In the genomic region with DNA sequence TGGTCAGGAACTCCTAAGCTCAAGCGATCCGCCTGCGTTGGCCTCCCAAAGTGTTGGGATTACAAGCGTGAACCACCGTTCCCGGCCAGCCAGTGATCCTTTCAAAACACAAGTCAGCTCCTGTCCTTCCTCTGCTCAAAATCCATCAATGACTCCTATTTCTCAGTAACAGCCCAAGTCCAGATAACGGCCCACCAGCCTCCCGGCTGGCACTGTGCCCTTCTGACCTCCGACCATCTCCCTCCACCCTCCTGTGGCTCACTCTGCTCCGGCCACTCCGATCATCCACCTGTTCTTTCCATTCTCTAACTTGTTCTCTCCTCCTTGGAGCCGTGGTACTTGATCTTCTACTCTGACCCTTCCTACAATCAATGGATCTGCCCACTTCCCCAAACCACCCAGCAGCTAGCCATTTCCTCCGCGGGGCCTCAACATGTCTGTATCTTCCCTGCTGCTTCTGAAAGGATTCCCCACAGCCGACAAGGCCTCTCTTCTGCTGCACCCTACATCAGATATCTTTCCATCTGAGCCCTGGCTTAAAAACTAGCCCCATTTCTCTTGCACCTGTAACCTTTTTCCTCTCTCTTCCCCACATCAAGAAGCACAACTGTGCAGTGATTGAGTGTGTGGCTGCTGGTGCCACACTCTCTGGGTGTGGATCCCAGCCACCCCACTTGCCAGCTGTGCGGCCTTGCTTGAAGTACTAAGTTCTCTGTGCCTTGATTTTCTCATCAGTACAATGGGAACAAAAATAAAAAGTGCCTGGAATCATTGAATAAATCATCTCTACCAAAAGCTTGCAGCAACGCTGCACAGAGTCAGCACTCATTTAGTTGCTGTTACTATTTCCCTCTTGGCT, we compare ENCODE assay signal across 11 cellular contexts. TPM values are rescaled to one million over a fixed set of nuclear protein-coding genes. Genes with fewer than 3 reads are reported as not detected.
DNase-seq lines count a peak whose midpoint lies in the region; ATAC-seq and TF ChIP-seq lines count a peak whose summit lies in the region.
"Had no signal": no experiment of that assay in that cellular context is flagged by ENCODE, and none has a peak within 500 bp of the region (broad histone marks: within the 10 kb centered on the region; RNA-seq: fewer than 3 reads in every experiment).

No MANE protein-coding gene starts in this region.

- H2BK5ac ChIP-seq in mesendoderm (ENCODE audit: low read length): no peak overlapping the region

- no peak overlapping the region for H3K4ac ChIP-seq in mesendoderm (ENCODE audit: low read depth, low read length)

- no peaks in the 10 kb centered on the region for H3K9me3 Mint-ChIP-seq in activated B cell treated with CpG ODN at 0.5 μM for 24 hours
- H3K9me3 Mint-ChIP-seq: stimulated activated memory B cell treated with anti-CD40 and anti-IgM and Interleukin-4, amounts not matched to agents 10 μg/mL and 1 μg/mL and 100 μg/mL, for 72 hours had no signal

- 88 to 90% (median 89%) methylated on average over 17 of the region's 17 CpGs for WGBS in heart left ventricle, 4 donors
- no CpG with 5 or more reads among the region's 17 CpGs for whole genome bisulfite sequencing in mesendoderm (ENCODE audit: extremely low coverage, insufficient coverage, low lambda C conversion rate)

- TF ChIP-seq POLR2A in heart left ventricle (IDR thresholded peaks at IDR 0.05) (no peak), uterus (IDR thresholded peaks at IDR 0.05) (no peak)

- peak overlapping the region; percentile 37 for H2AK5ac ChIP-seq in mesendoderm (ENCODE audit: low read length)

- H2BK120ac ChIP-seq in mesendoderm (ENCODE audit: low read depth, low read length): no peak overlapping the region

- H3K36me3 Mint-ChIP-seq in activated B cell treated with CpG ODN at 0.5 μM for 24 hours (ENCODE audit: low read depth): no peaks in the 10 kb centered on the region
- H3K36me3 Mint-ChIP-seq: stimulated activated memory B cell treated with anti-CD40 and anti-IgM and Interleukin-4, amounts not matched to agents 10 μg/mL and 1 μg/mL and 100 μg/mL, for 72 hours had no signal

- no peak overlapping the region for H3K4me3 Mint-ChIP-seq in activated B cell treated with CpG ODN at 0.5 μM for 24 hours
- H3K4me3 Mint-ChIP-seq: stimulated activated memory B cell treated with anti-CD40 and anti-IgM and Interleukin-4, amounts not matched to agents 10 μg/mL and 1 μg/mL and 100 μg/mL, for 72 hours had no signal

- H3K56ac ChIP-seq in mesendoderm (ENCODE audit: low read length): peak overlapping the region; percentile 54

- peak overlapping the region; percentile 20 for H3K27ac Mint-ChIP-seq in activated B cell treated with CpG ODN at 0.5 μM for 24 hours
- H3K27ac Mint-ChIP-seq: stimulated activated memory B cell treated with anti-CD40 and anti-IgM and Interleukin-4, amounts not matched to agents 10 μg/mL and 1 μg/mL and 100 μg/mL, for 72 hours had no signal

- ATAC-seq in heart left ventricle (no peak), Right ventricle myocardium inferior (no peak), activated B cell treated with CpG ODN at 0.5 μM for 24 hours (ENCODE audit: low read depth) (no peak)
- ATAC-seq: stimulated activated memory B cell treated with anti-CD40 and anti-IgM and Interleukin-4, amounts not matched to agents 10 μg/mL and 1 μg/mL and 100 μg/mL, for 72 hours had no signal

- TF ChIP-seq CTCF in heart left ventricle (IDR thresholded peaks at IDR 0.05) (no peak), activated B cell treated with CpG ODN at 0.5 μM for 24 hours (IDR thresholded peaks at IDR 0.05) (no peak), uterus (IDR thresholded peaks at IDR 0.05) (no peak), WERI-Rb-1 (IDR thresholded peaks at IDR 0.05; ENCODE audit: low read depth, low read length) (no peak)

- no peak overlapping the region for H3K4me3 ChIP-seq in heart left ventricle
- H3K4me3 ChIP-seq in mesendoderm (ENCODE audit: low read length): no peak overlapping the region
- H3K4me3 ChIP-seq in uterus: no peak overlapping the region
- H3K4me3 ChIP-seq in WERI-Rb-1 (ENCODE audit: low read depth, low read length): no peak overlapping the region
- H3K4me3 ChIP-seq: GM23248 had no signal

- no peak overlapping the region for H3K23ac ChIP-seq in mesendoderm (ENCODE audit: low read length)

- peaks cover 26% of the 10 kb centered on the region for H3K79me2 ChIP-seq in mesendoderm (ENCODE audit: control insufficient read depth, insufficient read depth, low read length)

- H4K5ac ChIP-seq in mesendoderm (ENCODE audit: low read length): no peak overlapping the region

- no peak overlapping the region for H3K4me2 ChIP-seq in mesendoderm (ENCODE audit: low read length)

- no peaks in the 10 kb centered on the region for H3K9me3 ChIP-seq in heart left ventricle
- no peaks in the 10 kb centered on the region for H3K9me3 ChIP-seq in uterus
- H3K9me3 ChIP-seq in WERI-Rb-1 (ENCODE audit: severe bottlenecking): no peaks in the 10 kb centered on the region

- no peak overlapping the region for H2BK15ac ChIP-seq in mesendoderm (replicated peaks; ENCODE audit: low read depth)

- DNase-seq in heart left ventricle (peak in 1 of 5 donors; percentile 15), Right ventricle myocardium inferior (ENCODE audit: missing footprints) (no peak), activated B cell treated with CpG ODN at 0.5 μM for 24 hours (no peak), mesendoderm (no peak), uterus (no peak), WERI-Rb-1 (no peak), NCI-H510A (lab: John Stamatoyannopoulos, UW) (no peak)
- DNase-seq in NK-92 treated with Interleukin-12 subunit alpha and Interleukin-12 subunit beta, amount 100 ng/mL, for 24 hours (lab: John Stamatoyannopoulos, UW): no peak
- DNase-seq: GM23248, NCI-H1930 had no signal

- H3K4me1 ChIP-seq in heart left ventricle: peaks cover 26 to 53% (median 44%) of the 10 kb centered on the region in 12 donors
- peaks cover 28% of the 10 kb centered on the region for H3K4me1 ChIP-seq in mesendoderm (ENCODE audit: control insufficient read depth, low read depth, low read length)
- H3K4me1 ChIP-seq in uterus: peaks cover 30 to 37% of the 10 kb centered on the region in 2 donors

- CTCF ChIA-PET in activated B cell treated with CpG ODN at 0.5 μM for 24 hours (lab: Charles Lee): interaction anchor here (0.7 kb wide), 1 partner anchor 21 kb away, joined by 3 read pairs; no protein-coding TSS in a partner anchor

- H3K27ac ChIP-seq in heart left ventricle (peak overlapping the region in 11 of 12 donors; percentile 11 to 99 (median 98)), mesendoderm (ENCODE audit: low read depth, low read length) (no peak overlapping the region), uterus (peak overlapping the region; percentile 94 to 99), WERI-Rb-1 (no peak overlapping the region)
- H3K27ac ChIP-seq: GM23248 had no signal

- H3K36me3 ChIP-seq in heart left ventricle: no peaks in the 10 kb centered on the region
- H3K36me3 ChIP-seq in mesendoderm (ENCODE audit: control insufficient read depth, insufficient read depth, low read length): no peaks in the 10 kb centered on the region
- no peaks in the 10 kb centered on the region for H3K36me3 ChIP-seq in uterus
- no peaks in the 10 kb centered on the region for H3K36me3 ChIP-seq in WERI-Rb-1

- H3K9ac ChIP-seq in mesendoderm (ENCODE audit: low read length): no peak overlapping the region
- H3K9ac ChIP-seq: GM23248 had no signal

- H3K27me3 Mint-ChIP-seq in activated B cell treated with CpG ODN at 0.5 μM for 24 hours: no peaks in the 10 kb centered on the region
- H3K27me3 Mint-ChIP-seq: stimulated activated memory B cell treated with anti-CD40 and anti-IgM and Interleukin-4, amounts not matched to agents 10 μg/mL and 1 μg/mL and 100 μg/mL, for 72 hours had no signal

- H3K18ac ChIP-seq in mesendoderm (ENCODE audit: low read length): no peak overlapping the region

- peaks cover 2% of the 10 kb centered on the region for H3K79me1 ChIP-seq in mesendoderm (ENCODE audit: low read length)

- intact Hi-C loops in heart left ventricle (cut with DNase I) (loop anchor here in 5 of 10 donors (5.0 kb wide), 5 partner anchors 45 to 90 kb away; no protein-coding TSS in a partner anchor), Right ventricle myocardium inferior (cut with DNase I) (no loop called here), activated B cell treated with CpG ODN at 0.5 μM for 24 hours (cut with micrococcal nuclease) (no loop called here), uterus (cut with DNase I; ENCODE audit: low total_unique reads) (no loop called here)

- peaks cover 45% of the 10 kb centered on the region for H3K4me1 Mint-ChIP-seq in activated B cell treated with CpG ODN at 0.5 μM for 24 hours

- no peak overlapping the region for H4K8ac ChIP-seq in mesendoderm (ENCODE audit: low read depth, low read length)

- POLR2A ChIA-PET in activated B cell treated with CpG ODN at 0.5 μM for 24 hours (lab: Charles Lee): interaction anchor here (0.6 to 2.0 kb wide), 4 partner anchors 10 to 227 kb away, joined by 3 to 7 read pairs (median 6); no protein-coding TSS in a partner anchor

- H3K27me3 ChIP-seq in heart left ventricle: no peaks in the 10 kb centered on the region
- H3K27me3 ChIP-seq in mesendoderm (ENCODE audit: insufficient read depth, low read length, poor library complexity): no peaks in the 10 kb centered on the region
- H3K27me3 ChIP-seq in uterus: no peaks in the 10 kb centered on the region
- H3K27me3 ChIP-seq in WERI-Rb-1 (ENCODE audit: insufficient read depth, low read depth, severe bottlenecking): no peaks in the 10 kb centered on the region

RNA-seq across cellular contexts. Expression of gene ZMYND8, which starts 6.1 kb away (rescaled TPM):
- 10 to 100 TPM; 21.7 to 46.4 (median 28.9) TPM for total RNA-seq in heart left ventricle
- 10 to 100 TPM; 11.3 to 11.9 TPM for polyA plus RNA-seq in heart left ventricle
- total RNA-seq in Right ventricle myocardium inferior: 36.1 TPM
- total RNA-seq in activated B cell treated with CpG ODN at 0.5 μM for 24 hours: 42.6 and 44.7 TPM in 2 replicates
- polyA plus RNA-seq in mesendoderm (2013, experiment 1 of 2): 29.6 TPM
- polyA plus RNA-seq in mesendoderm (2013, experiment 2 of 2): 30.9 TPM
- total RNA-seq in uterus: 10 to 100 TPM; 10.2 to 26.7 (median 16.0) TPM

Comparison
In these comparisons a context has a peak if more than half of its experiments do, and no peak if none do; other contexts are left out.
1. H3K27ac ChIP-seq: peak in heart left ventricle (11 of 12) and uterus (2 of 2); none in mesendoderm (single experiment) and WERI-Rb-1 (single experiment).